ENCODE assay signal across 1 cellular context in genomic region chr7:92682767-92683539, GRCh38.
TF ChIP-seq lines count a peak whose summit lies in the region.

No MANE protein-coding gene starts in this region.

TF ChIP-seq in HepG2, 621 proteins besides CTCF, POLR2A, EP300 and RAD21 (continued from another document and continues in another):
- TF ChIP-seq ZNF704 (CRISPR knock-in tag; IDR thresholded peaks at IDR 0.05; ENCODE audit: borderline replicate concordance) (no peak), YY1 (IDR thresholded peaks at IDR 0.05; ENCODE audit: insufficient read depth, insufficient replicate concordance, low read depth, low read length) (no peak), CHCHD3 (CRISPR knock-in tag; IDR thresholded peaks at IDR 0.05) (no peak), BATF2 (CRISPR knock-in tag; IDR thresholded peaks at IDR 0.05) (no peak), MTA1 (CRISPR knock-in tag; IDR thresholded peaks at IDR 0.05; ENCODE audit: borderline replicate concordance) (no peak), LCORL (IDR thresholded peaks at IDR 0.05) (no peak), LCORL (CRISPR knock-in tag; IDR thresholded peaks at IDR 0.05) (no peak), BCL6 (CRISPR knock-in tag; IDR thresholded peaks at IDR 0.05) (peak; percentile 43; the same call in 1 of the 2 replicates), IKZF1 (IDR thresholded peaks at IDR 0.05) (no peak), IRF2 (CRISPR knock-in tag; IDR thresholded peaks at IDR 0.05) (no peak), NPAS2 (CRISPR knock-in tag; IDR thresholded peaks at IDR 0.05; ENCODE audit: borderline replicate concordance) (no peak), HBP1 (CRISPR knock-in tag; IDR thresholded peaks at IDR 0.05; ENCODE audit: low read depth) (no peak), FLYWCH1 (CRISPR knock-in tag; IDR thresholded peaks at IDR 0.05) (no peak), ZSCAN22 (CRISPR knock-in tag; IDR thresholded peaks at IDR 0.05) (no peak), ZNF512 (CRISPR knock-in tag; IDR thresholded peaks at IDR 0.05) (no peak), ZNF207 (IDR thresholded peaks at IDR 0.05; ENCODE audit: borderline replicate concordance) (no peak), GFI1 (CRISPR knock-in tag; IDR thresholded peaks at IDR 0.05; ENCODE audit: borderline replicate concordance) (0 out of 2 replicates have a peak, but pooled peaks have one; percentile 35), ARID3A (IDR thresholded peaks at IDR 0.05; ENCODE audit: low read depth, low read length) (peak; percentile 62), RFX1 (IDR thresholded peaks at IDR 0.05) (0 out of 2 replicates have a peak, but pooled peaks have one; percentile 7), SOX13 (IDR thresholded peaks at IDR 0.05) (no peak), SOX13 (CRISPR knock-in tag; conservative IDR thresholded peaks at IDR 0.05 in 1 of 2, IDR thresholded peaks at IDR 0.05 in 1 of 2) (peak in 1 of 2 experiments; percentile 85; a peak in 2 of 4 replicates), SAFB2 (CRISPR knock-in tag; IDR thresholded peaks at IDR 0.05; ENCODE audit: borderline replicate concordance, low read depth) (no peak), TARDBP (CRISPR knock-in tag; IDR thresholded peaks at IDR 0.05) (no peak), NR2F2 (IDR thresholded peaks at IDR 0.05; ENCODE audit: borderline replicate concordance, low read depth) (peak; percentile 48; the same call in 1 of the 2 replicates), ZNF460 (CRISPR knock-in tag; IDR thresholded peaks at IDR 0.05; ENCODE audit: borderline replicate concordance) (no peak), NFKB2 (CRISPR knock-in tag; IDR thresholded peaks at IDR 0.05; ENCODE audit: borderline replicate concordance) (no peak), FOXP4 (CRISPR knock-in tag; IDR thresholded peaks at IDR 0.05) (0 out of 2 replicates have a peak, but pooled peaks have one; percentile 41), ZFP62 (CRISPR knock-in tag; IDR thresholded peaks at IDR 0.05) (no peak), ZBTB42 (CRISPR knock-in tag; IDR thresholded peaks at IDR 0.05) (no peak), RXRB (CRISPR knock-in tag; IDR thresholded peaks at IDR 0.05; ENCODE audit: borderline replicate concordance) (0 out of 2 replicates have a peak, but pooled peaks have one; percentile 26), ZNF263 (CRISPR knock-in tag; IDR thresholded peaks at IDR 0.05) (peak; percentile 70; the same call in 1 of the 2 replicates), HNF4A (CRISPR knock-in tag; IDR thresholded peaks at IDR 0.05) (peak; percentile 22; the same call in 1 of the 2 replicates), PHF21A (CRISPR knock-in tag; IDR thresholded peaks at IDR 0.05) (no peak), ASH2L (IDR thresholded peaks at IDR 0.05; ENCODE audit: insufficient read length, low read depth, low read length) (peak; percentile 72), ZNF569 (CRISPR knock-in tag; IDR thresholded peaks at IDR 0.05; ENCODE audit: borderline replicate concordance) (no peak), ZNF513 (CRISPR knock-in tag; conservative IDR thresholded peaks at IDR 0.05) (no peak), ZNF136 (CRISPR knock-in tag; IDR thresholded peaks at IDR 0.05; ENCODE audit: low read depth) (no peak), SKI (IDR thresholded peaks at IDR 0.05; ENCODE audit: partially characterized antibody) (no peak), RFX3 (CRISPR knock-in tag; IDR thresholded peaks at IDR 0.05) (0 out of 2 replicates have a peak, but pooled peaks have one; percentile 11), TCF7 (IDR thresholded peaks at IDR 0.05; ENCODE audit: low read depth) (peak; percentile 81), HOXA7 (CRISPR knock-in tag; IDR thresholded peaks at IDR 0.05) (no peak), EED (CRISPR knock-in tag; IDR thresholded peaks at IDR 0.05) (no peak), ZNF564 (CRISPR knock-in tag; IDR thresholded peaks at IDR 0.05) (no peak), ZSCAN31 (CRISPR knock-in tag; IDR thresholded peaks at IDR 0.05; ENCODE audit: low read depth) (no peak), TEF (CRISPR knock-in tag; IDR thresholded peaks at IDR 0.05) (no peak), SP140L (CRISPR knock-in tag; IDR thresholded peaks at IDR 0.05; ENCODE audit: borderline replicate concordance) (no peak), FOXA1 (IDR thresholded peaks at IDR 0.05) (no peak), FOXA1 (CRISPR knock-in tag; IDR thresholded peaks at IDR 0.05) (peak; percentile 33; the same call in 1 of the 2 replicates), SIX1 (CRISPR knock-in tag; IDR thresholded peaks at IDR 0.05; ENCODE audit: borderline replicate concordance) (0 out of 2 replicates have a peak, but pooled peaks have one; percentile 26), ZNF646 (CRISPR knock-in tag; IDR thresholded peaks at IDR 0.05) (no peak), MTA3 (CRISPR knock-in tag; IDR thresholded peaks at IDR 0.05) (no peak), NR2F6 (IDR thresholded peaks at IDR 0.05) (peak; percentile 14; the same call in 1 of the 2 replicates), NR2F6 (CRISPR knock-in tag; IDR thresholded peaks at IDR 0.05) (no peak), FOXP1 (IDR thresholded peaks at IDR 0.05) (no peak), FOXP1 (CRISPR knock-in tag; IDR thresholded peaks at IDR 0.05) (peak; percentile 7; the same call in 1 of the 2 replicates), GATA4 (IDR thresholded peaks at IDR 0.05; ENCODE audit: borderline replicate concordance, low read depth) (peak; percentile 59; the same call in 1 of the 2 replicates)
